8 cellular contexts compared by ENCODE assay signal in the genomic region with DNA sequence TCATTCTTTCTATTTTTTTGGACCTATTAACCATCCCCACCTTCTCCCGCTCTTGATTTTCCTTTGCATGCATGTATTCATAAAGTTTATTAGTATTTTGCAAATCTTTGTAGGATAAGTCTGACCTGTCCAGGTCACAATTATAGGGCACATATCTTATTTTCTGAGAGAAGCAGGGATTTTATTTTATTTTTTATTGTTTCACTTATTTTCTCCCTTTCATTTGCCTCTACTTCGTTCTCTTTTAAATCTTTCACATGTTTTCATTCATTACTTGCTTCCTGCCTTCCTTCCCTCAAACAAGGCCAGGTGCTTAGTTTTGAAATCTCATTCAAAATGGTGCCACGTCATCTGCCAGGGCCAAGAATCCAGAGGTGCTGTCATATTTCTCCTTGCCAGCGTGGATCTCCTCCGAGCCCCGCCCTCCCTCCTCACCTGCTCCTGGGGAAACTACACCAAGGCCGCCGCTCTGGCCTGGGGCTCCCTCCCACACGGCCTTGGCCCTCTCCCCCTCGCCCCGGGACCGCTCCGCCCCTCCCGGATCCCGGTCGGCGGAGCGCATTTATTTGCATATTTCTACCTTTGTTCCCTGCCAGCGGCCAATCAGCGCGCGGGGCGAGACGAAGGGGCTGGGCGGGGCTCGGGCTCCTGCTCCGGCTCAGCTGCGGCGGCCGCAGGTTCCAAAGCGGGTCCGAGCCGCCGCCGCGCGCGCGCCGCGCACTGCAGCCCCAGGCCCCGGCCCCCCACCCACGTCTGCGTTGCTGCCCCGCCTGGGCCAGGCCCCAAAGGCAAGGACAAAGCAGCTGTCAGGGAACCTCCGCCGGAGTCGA. TPM values are rescaled to one million over a fixed set of nuclear protein-coding genes. Genes with fewer than 3 reads are reported as not detected.
A peak's percentile ranks its signal among the peaks of the same experiment; 100 is the strongest.
DNase-seq lines count a peak whose midpoint lies in the region; ATAC-seq, FAIRE-seq and TF ChIP-seq lines count a peak whose summit lies in the region.

A gene (plus strand): TSS at position 654 of the 830 bp plus-strand sequence. CDS start 213 bp downstream, outside the sequence.

- no peaks in the 10 kb centered on the region for H3K36me3 ChIP-seq in kidney (ENCODE audit: control insufficient read depth in 1 of 2, insufficient read depth in 2 of 2, low read length in 2 of 2)

- FAIRE-seq in kidney (lab: Jason Lieb, UNC) = no peak

- H3K27ac ChIP-seq in cingulate gyrus (ENCODE audit: low read depth, low read length) (peak within 1 kb of the TSS; percentile 69), kidney (ENCODE audit: low read depth in 2 of 2, low read length in 2 of 2) (peak within 1 kb of the TSS; percentile 22 to 65)

- intact Hi-C loops in kidney (cut with DNase I) = no loop called here

- H3K4me3 ChIP-seq in WI38 (ENCODE audit: low read depth, low read length) (peak within 1 kb of the TSS; percentile 69), kidney (ENCODE audit: low read length in 2 of 2) (peak within 1 kb of the TSS; percentile 75 to 80)

- in situ Hi-C loops in GM13976 (cut with MboI; ENCODE audit: low sequenced_read_pairs, unreplicated experiment) = no loop called here

- H3K9me3 ChIP-seq in kidney (ENCODE audit: control insufficient read depth in 1 of 2, low read length in 2 of 2) = no peaks in the 10 kb centered on the region

- DNase-seq in GM13976 (ENCODE audit: low spot score) = peak; percentile 57
- peak; percentile 93 for DNase-seq in NCI-H2227 (lab: John Stamatoyannopoulos, UW; ENCODE audit: unreplicated experiment)
- peak; percentile 93 for DNase-seq in kidney
- peak; percentile 47 for DNase-seq in stimulated activated CD4-positive, alpha-beta T cell treated with anti-CD3 and anti-CD28 coated beads, Interleukin-12 subunit alpha, Interleukin-12 subunit beta, amount 100 ng/mL, for 4 hours
- DNase-seq in NK-92 treated with Interleukin-12 subunit alpha and Interleukin-12 subunit beta, amount 100 ng/mL, for 24 hours (lab: John Stamatoyannopoulos, UW) = no peak

- peak; percentile 85 for ATAC-seq in HG03103 (IDR thresholded peaks at IDR 0.05; ENCODE audit: low read depth, unreplicated experiment)

- TF ChIP-seq CTCF in GM13976 (IDR thresholded peaks at IDR 0.05; ENCODE audit: borderline replicate concordance, control extremely low read depth, extremely low read depth, insufficient read depth, missing control alignments) = no peak
- TF ChIP-seq CTCF in WI38 (IDR thresholded peaks at IDR 0.05; ENCODE audit: low read depth, low read length) = no peak
- TF ChIP-seq CTCF in kidney (IDR thresholded peaks at IDR 0.05; ENCODE audit: borderline replicate concordance, extremely low read depth, insufficient read depth) = no peak

- H3K4me1 ChIP-seq in kidney (ENCODE audit: control insufficient read depth in 1 of 2, insufficient read depth in 1 of 2, low read depth in 1 of 2, low read length in 2 of 2) = peaks cover 0 to 5% of the 10 kb centered on the region in 2 donors

- H3K9ac ChIP-seq in kidney (ENCODE audit: low read length in 2 of 2) = peak within 1 kb of the TSS; percentile 28 to 43

RNA-seq across cellular contexts. Expression of the gene that starts here (rescaled TPM):
- total RNA-seq in kidney = 23.8 TPM
- 10.2 TPM for polyA plus RNA-seq in kidney (ENCODE audit: insufficient read depth, low read depth, low replicate concordance)
